ENCODE assay signal across 11 cellular contexts in genomic region chr1:159869173-159869572, GRCh38. TPM values are rescaled to one million over a fixed set of nuclear protein-coding genes. Genes with fewer than 3 reads are reported as not detected.
DNase-seq lines count a peak whose midpoint lies in the region; ATAC-seq and TF ChIP-seq lines count a peak whose summit lies in the region.
"Had no signal": no experiment of that assay in that cellular context is flagged by ENCODE, and none has a peak within 500 bp of the region (broad histone marks: within the 10 kb centered on the region; RNA-seq: fewer than 3 reads in every experiment).

No MANE protein-coding gene starts in this region.

- H3K27me3 ChIP-seq in foreskin keratinocyte = no peaks in the 10 kb centered on the region
- peaks cover 0 to 37% (median 0%) of the 10 kb centered on the region in 3 donors for H3K27me3 ChIP-seq in stomach
- H3K27me3 ChIP-seq: spleen had no signal

- H3K4me3 Mint-ChIP-seq in stimulated activated memory B cell treated with anti-CD40 and anti-IgM and Interleukin-4, amounts not matched to agents 10 μg/mL and 1 μg/mL and 100 μg/mL, for 72 hours = no peak overlapping the region

- peak; percentile 24 for DNase-seq in DMS53 treated with DMSO at 0.1 percent for 48 hours (lab: John Stamatoyannopoulos, UW; ENCODE audit: unreplicated experiment)
- DNase-seq in UCSD-AML1 (lab: John Stamatoyannopoulos, UW; ENCODE audit: unreplicated experiment) = peak; percentile 21
- DNase-seq in foreskin keratinocyte = peak; percentile 82 to 91
- DNase-seq in G401 (ENCODE audit: low spot score) = no peak
- DNase-seq in stomach = no peak
- DNase-seq: H7, NCI-H1417 treated with DMSO at 0.1 percent for 48 hours, spleen had no signal

- H3K4me1 Mint-ChIP-seq in stimulated activated memory B cell treated with anti-CD40 and anti-IgM and Interleukin-4, amounts not matched to agents 10 μg/mL and 1 μg/mL and 100 μg/mL, for 72 hours = no peaks in the 10 kb centered on the region

- no peak for TF ChIP-seq POLR2A in stomach (IDR thresholded peaks at IDR 0.05)

- no peak overlapping the region for H3K4me3 ChIP-seq in stomach
- H3K4me3 ChIP-seq: spleen had no signal

- intact Hi-C loops in stomach (cut with DNase I; ENCODE audit: low total_unique reads) = no loop called here

- H3K36me3 Mint-ChIP-seq in stimulated activated memory B cell treated with anti-CD40 and anti-IgM and Interleukin-4, amounts not matched to agents 10 μg/mL and 1 μg/mL and 100 μg/mL, for 72 hours = peaks cover 17% of the 10 kb centered on the region

- ATAC-seq in HG02759 (IDR thresholded peaks at IDR 0.05; ENCODE audit: unreplicated experiment) (peak; percentile 50), foreskin keratinocyte (peak; percentile 87), HG02870 (IDR thresholded peaks at IDR 0.05; ENCODE audit: unreplicated experiment) (no peak)
- ATAC-seq in stimulated activated memory B cell treated with anti-CD40 and anti-IgM and Interleukin-4, amounts not matched to agents 10 μg/mL and 1 μg/mL and 100 μg/mL, for 72 hours = no peak

- H3K9me3 Mint-ChIP-seq in stimulated activated memory B cell treated with anti-CD40 and anti-IgM and Interleukin-4, amounts not matched to agents 10 μg/mL and 1 μg/mL and 100 μg/mL, for 72 hours = no peaks in the 10 kb centered on the region

- WGBS in stomach, 5 donors = 43 to 49% (median 45%) methylated on average over 3 to 4 of the region's 4 CpGs

- H3K4me1 ChIP-seq in foreskin keratinocyte (peaks cover 48% of the 10 kb centered on the region), stomach (peaks cover 7 to 25% (median 21%) of the 10 kb centered on the region in 4 donors)

- no peaks in the 10 kb centered on the region for H3K36me3 ChIP-seq in stomach
- H3K36me3 ChIP-seq: spleen had no signal

- no peak for TF ChIP-seq CTCF in foreskin keratinocyte (conservative IDR thresholded peaks at IDR 0.05)
- TF ChIP-seq CTCF in stomach (IDR thresholded peaks at IDR 0.05) = no peak

- H3K27ac Mint-ChIP-seq in stimulated activated memory B cell treated with anti-CD40 and anti-IgM and Interleukin-4, amounts not matched to agents 10 μg/mL and 1 μg/mL and 100 μg/mL, for 72 hours = no peak overlapping the region

- H3K9me3 ChIP-seq in stomach = no peaks in the 10 kb centered on the region
- H3K9me3 ChIP-seq: spleen had no signal

- H3K27me3 Mint-ChIP-seq in stimulated activated memory B cell treated with anti-CD40 and anti-IgM and Interleukin-4, amounts not matched to agents 10 μg/mL and 1 μg/mL and 100 μg/mL, for 72 hours = peaks cover 15% of the 10 kb centered on the region

- in situ Hi-C loops in G401 (cut with HindIII; ENCODE audit: low sequenced_read_pairs) = no loop called here

- no peak for TF ChIP-seq EP300 in stomach (IDR thresholded peaks at IDR 0.05)

- H3K27ac ChIP-seq in foreskin keratinocyte (peak overlapping the region; percentile 34), stomach (no peak overlapping the region)
- H3K27ac ChIP-seq: spleen had no signal

RNA-seq across cellular contexts. Expression of gene VSIG8, which starts 6.7 kb away (rescaled TPM):
- 0.07 and 0.14 TPM in 2 replicates for total RNA-seq in foreskin keratinocyte
- 0.11 and 0.18 TPM in 2 replicates for polyA plus RNA-seq in foreskin keratinocyte
- not detected in 2 replicates for total RNA-seq in G401 (2014; rRNA removed; shearing (Covaris generic))
- total RNA-seq in stomach = 1 to 10 TPM in 1 of 5 donors, not detected in 4; 2.5 TPM
- polyA plus RNA-seq in stomach = under 1 TPM in 1 of 3 donors, not detected in 2; 0.30 TPM
- total RNA-seq: H7 had no signal

RNA-seq across cellular contexts. Expression of gene CFAP45, which starts 30.8 kb away (rescaled TPM):
- total RNA-seq in foreskin keratinocyte = 1.0 and 1.3 TPM in 2 replicates
- 1.1 and 1.3 TPM in 2 replicates for polyA plus RNA-seq in foreskin keratinocyte
- total RNA-seq in G401 (2014; rRNA removed; shearing (Covaris generic)) = not detected in 2 replicates
- 1 to 10 TPM in 1 of 5 donors, under 1 TPM in 1, not detected in 3; 0.73 to 1.0 TPM for total RNA-seq in stomach
- under 1 TPM in 2 of 3 donors, not detected in 1; 0.30 to 0.31 TPM for polyA plus RNA-seq in stomach

RNA-seq across cellular contexts. Expression of gene SLAMF8, which starts 42.5 kb away (rescaled TPM):
- total RNA-seq in foreskin keratinocyte = not detected in 2 replicates
- not detected in 2 replicates for polyA plus RNA-seq in foreskin keratinocyte
- total RNA-seq in G401 (2014; rRNA removed; shearing (Covaris generic)) = not detected in 2 replicates
- total RNA-seq in stomach = 1 to 10 TPM in 3 of 5 donors, not detected in 2; 2.0 to 4.5 (median 2.9) TPM
- polyA plus RNA-seq in stomach = 1 to 10 TPM in 2 of 3 donors, under 1 TPM in 1; 0.76 to 3.1 (median 1.9) TPM
- total RNA-seq: H7 had no signal

RNA-seq across cellular contexts. Expression of gene TAGLN2, which starts 56.1 kb away (rescaled TPM):
- 462 and 520 TPM in 2 replicates for total RNA-seq in foreskin keratinocyte
- polyA plus RNA-seq in foreskin keratinocyte = 928 and 982 TPM in 2 replicates
- total RNA-seq in G401 (2014; rRNA removed; shearing (Covaris generic)) = 27.1 and 49.8 TPM in 2 replicates
- 100 to 1,000 TPM in 4 of 5 donors, 10 to 100 TPM in 1; 49.0 to 445 (median 239) TPM for total RNA-seq in stomach
- polyA plus RNA-seq in stomach = 1,000 to 10,000 TPM in 1 of 3 donors, 100 to 1,000 TPM in 2; 306 to 1,290 (median 583) TPM

Comparison
In these comparisons a context has a peak if more than half of its experiments do, and no peak if none do; other contexts are left out.
1. DNase-seq: peak in DMS53 treated with DMSO at 0.1 percent for 48 hours (single experiment), UCSD-AML1 (single experiment) and foreskin keratinocyte (2 of 2); none in G401 (single experiment) and stomach (single experiment).
2. ATAC-seq: peak in HG02759 (single experiment) and foreskin keratinocyte (single experiment); none in HG02870 (single experiment) and stimulated activated memory B cell treated with anti-CD40 and anti-IgM and Interleukin-4, amounts not matched to agents 10 μg/mL and 1 μg/mL and 100 μg/mL, for 72 hours (single experiment).